28 cellular contexts compared by ENCODE assay signal in genomic region chr2:26778507-26778906, GRCh38. TPM values are rescaled to one million over a fixed set of nuclear protein-coding genes. Genes with fewer than 3 reads are reported as not detected.
DNase-seq lines count a peak whose midpoint lies in the region; ATAC-seq and TF ChIP-seq lines count a peak whose summit lies in the region.
"Had no signal": no experiment of that assay in that cellular context is flagged by ENCODE, and none has a peak within 500 bp of the region (broad histone marks: within the 10 kb centered on the region; RNA-seq: fewer than 3 reads in every experiment).

No MANE protein-coding gene starts in this region.

- POLR2A ChIA-PET in activated CD4-positive, alpha-beta memory T cell treated with anti-CD3 and anti-CD28 coated beads for 36 hours (lab: Charles Lee), result interaction anchor here (0.6 kb wide), 2 partner anchors 24 to 144 kb away, joined by 4 read pairs; no protein-coding TSS in a partner anchor
- POLR2A ChIA-PET in activated CD4-positive, alpha-beta memory T cell treated with anti-CD3 and anti-CD28 coated beads, Interleukin-2, amount 10 ng/mL, durations not matched to agents 7 days and 5 days (lab: Charles Lee), result no interaction called here

- no peak for DNase-seq in activated CD4-positive, alpha-beta memory T cell treated with anti-CD3 and anti-CD28 coated beads for 36 hours
- no peak for DNase-seq in activated CD4-positive, alpha-beta memory T cell treated with anti-CD3 and anti-CD28 coated beads, Interleukin-2, amount 10 ng/mL, durations not matched to agents 7 days and 5 days
- peak; percentile 41 for DNase-seq in A172 (ENCODE audit: low spot score)
- DNase-seq in omental fat pad (ENCODE audit: low spot score), result no peak
- no peak for DNase-seq in NCI-H82 treated with DMSO at 0.1 percent for 48 hours (lab: John Stamatoyannopoulos, UW; ENCODE audit: unreplicated experiment)
- DNase-seq: activated CD4-positive, alpha-beta T cell treated with anti-CD3 and anti-CD28 coated beads, Interleukin-2, amount 50 U/mL, for 1 hour; activated effector memory CD4-positive, alpha-beta T cell treated with Interleukin-2 at 50 U/mL for 16 hours; body of pancreas; foreskin fibroblast; head of caudate nucleus; islet precursor cell; Kasumi-1; left ventricle myocardium inferior; naive B cell; NCI-H1436; NCI-H2081; NCI-H226; NCI-H526 treated with DMSO at 0.1 percent for 48 hours; Right ventricle myocardium superior; sigmoid colon; stimulated activated CD4-positive, alpha-beta T cell treated with anti-CD3 and anti-CD28 coated beads, Interleukin-12 subunit alpha, Interleukin-12 subunit beta, amount 100 ng/mL, for 4 hours; stimulated activated CD4-positive, alpha-beta T cell treated with anti-CD3 and anti-CD28 coated beads, Interleukin-4, amount 100 ng/mL, for 24 hours had no signal

- no peaks in the 10 kb centered on the region for H3K9me3 Mint-ChIP-seq in activated CD4-positive, alpha-beta memory T cell treated with anti-CD3 and anti-CD28 coated beads for 36 hours
- no peaks in the 10 kb centered on the region for H3K9me3 Mint-ChIP-seq in activated CD4-positive, alpha-beta memory T cell treated with anti-CD3 and anti-CD28 coated beads, Interleukin-2, amount 10 ng/mL, durations not matched to agents 7 days and 5 days
- H3K9me3 Mint-ChIP-seq in activated T-helper 17 cell treated with anti-CD3 and anti-CD28 coated beads, Interleukin-2, amount 50 U/mL, for 72 hours, result no peaks in the 10 kb centered on the region
- H3K9me3 Mint-ChIP-seq: mesothelial cell of epicardium; naive B cell; T-helper 2 cell treated with Interferon-gamma antibody and Interleukin-4, amounts not matched to agents 5 μg/mL and 100 μg/mL, for 36 hours had no signal

- H3K27ac Mint-ChIP-seq in activated CD4-positive, alpha-beta memory T cell treated with anti-CD3 and anti-CD28 coated beads for 36 hours, result peak overlapping the region; percentile 82
- no peak overlapping the region for H3K27ac Mint-ChIP-seq in activated CD4-positive, alpha-beta memory T cell treated with anti-CD3 and anti-CD28 coated beads, Interleukin-2, amount 10 ng/mL, durations not matched to agents 7 days and 5 days
- peak overlapping the region; percentile 40 for H3K27ac Mint-ChIP-seq in activated T-helper 17 cell treated with anti-CD3 and anti-CD28 coated beads, Interleukin-2, amount 50 U/mL, for 72 hours
- H3K27ac Mint-ChIP-seq: mesothelial cell of epicardium; T-helper 2 cell treated with Interferon-gamma antibody and Interleukin-4, amounts not matched to agents 5 μg/mL and 100 μg/mL, for 36 hours had no signal

- no peak for TF ChIP-seq CTCF in omental fat pad (IDR thresholded peaks at IDR 0.05)

- ATAC-seq in activated T-helper 17 cell treated with anti-CD3 and anti-CD28 coated beads, Interleukin-2, amount 50 U/mL, for 72 hours (replicated peaks), result peak; percentile 61
- peak; percentile 61 for ATAC-seq in omental fat pad (ENCODE audit: low FRiP score)
- no peak for ATAC-seq in HG02870 (IDR thresholded peaks at IDR 0.05; ENCODE audit: unreplicated experiment)
- no peak for ATAC-seq in HG03159 (IDR thresholded peaks at IDR 0.05; ENCODE audit: unreplicated experiment)
- ATAC-seq: body of pancreas, HCT116 had no signal

- intact Hi-C loops in activated CD4-positive, alpha-beta memory T cell treated with anti-CD3 and anti-CD28 coated beads for 36 hours (cut with micrococcal nuclease), result no loop called here

- CTCF ChIA-PET in activated CD4-positive, alpha-beta memory T cell treated with anti-CD3 and anti-CD28 coated beads for 36 hours (lab: Charles Lee), result no interaction called here
- CTCF ChIA-PET in activated CD4-positive, alpha-beta memory T cell treated with anti-CD3 and anti-CD28 coated beads, Interleukin-2, amount 10 ng/mL, durations not matched to agents 7 days and 5 days (lab: Charles Lee), result no interaction called here

- H3K4me3 Mint-ChIP-seq in activated CD4-positive, alpha-beta memory T cell treated with anti-CD3 and anti-CD28 coated beads for 36 hours, result no peak overlapping the region
- no peak overlapping the region for H3K4me3 Mint-ChIP-seq in activated CD4-positive, alpha-beta memory T cell treated with anti-CD3 and anti-CD28 coated beads, Interleukin-2, amount 10 ng/mL, durations not matched to agents 7 days and 5 days
- H3K4me3 Mint-ChIP-seq in activated T-helper 17 cell treated with anti-CD3 and anti-CD28 coated beads, Interleukin-2, amount 50 U/mL, for 72 hours, result no peak overlapping the region
- H3K4me3 Mint-ChIP-seq: mesothelial cell of epicardium; naive B cell; T-helper 2 cell treated with Interferon-gamma antibody and Interleukin-4, amounts not matched to agents 5 μg/mL and 100 μg/mL, for 36 hours had no signal

- H3K27me3 Mint-ChIP-seq in activated CD4-positive, alpha-beta memory T cell treated with anti-CD3 and anti-CD28 coated beads for 36 hours, result no peaks in the 10 kb centered on the region
- no peaks in the 10 kb centered on the region for H3K27me3 Mint-ChIP-seq in activated CD4-positive, alpha-beta memory T cell treated with anti-CD3 and anti-CD28 coated beads, Interleukin-2, amount 10 ng/mL, durations not matched to agents 7 days and 5 days
- no peaks in the 10 kb centered on the region for H3K27me3 Mint-ChIP-seq in activated T-helper 17 cell treated with anti-CD3 and anti-CD28 coated beads, Interleukin-2, amount 50 U/mL, for 72 hours
- H3K27me3 Mint-ChIP-seq: naive B cell had no signal

- peaks cover 16% of the 10 kb centered on the region for H3K36me3 Mint-ChIP-seq in activated CD4-positive, alpha-beta memory T cell treated with anti-CD3 and anti-CD28 coated beads for 36 hours
- peaks cover 55% of the 10 kb centered on the region for H3K36me3 Mint-ChIP-seq in activated CD4-positive, alpha-beta memory T cell treated with anti-CD3 and anti-CD28 coated beads, Interleukin-2, amount 10 ng/mL, durations not matched to agents 7 days and 5 days (ENCODE audit: low read depth)
- peaks cover 63% of the 10 kb centered on the region for H3K36me3 Mint-ChIP-seq in activated T-helper 17 cell treated with anti-CD3 and anti-CD28 coated beads, Interleukin-2, amount 50 U/mL, for 72 hours (ENCODE audit: low read depth)

- H3K4me1 Mint-ChIP-seq in activated CD4-positive, alpha-beta memory T cell treated with anti-CD3 and anti-CD28 coated beads for 36 hours (ENCODE audit: low read depth), result peaks cover 4% of the 10 kb centered on the region
- H3K4me1 Mint-ChIP-seq in activated CD4-positive, alpha-beta memory T cell treated with anti-CD3 and anti-CD28 coated beads, Interleukin-2, amount 10 ng/mL, durations not matched to agents 7 days and 5 days, result peaks cover 10% of the 10 kb centered on the region
- H3K4me1 Mint-ChIP-seq in activated T-helper 17 cell treated with anti-CD3 and anti-CD28 coated beads, Interleukin-2, amount 50 U/mL, for 72 hours, result no peaks in the 10 kb centered on the region
- H3K4me1 Mint-ChIP-seq: mesothelial cell of epicardium had no signal

RNA-seq across cellular contexts. Expression of gene CENPA, which starts 7.3 kb away (rescaled TPM):
- 10 to 100 TPM; 36.7 to 37.8 TPM for total RNA-seq in activated CD4-positive, alpha-beta memory T cell treated with anti-CD3 and anti-CD28 coated beads for 36 hours
- 10 to 100 TPM; 39.5 to 43.1 TPM for total RNA-seq in activated CD4-positive, alpha-beta memory T cell treated with anti-CD3 and anti-CD28 coated beads, Interleukin-2, amount 10 ng/mL, durations not matched to agents 7 days and 5 days
- 35.8 and 44.3 TPM in 2 replicates for total RNA-seq in A172 (2014; rRNA removed; shearing (Covaris generic))
- 10 to 100 TPM; 24.3 to 36.1 TPM for total RNA-seq in activated T-helper 17 cell treated with anti-CD3 and anti-CD28 coated beads, Interleukin-2, amount 50 U/mL, for 72 hours
- total RNA-seq in omental fat pad, result 1 to 10 TPM in 1 of 4 donors, under 1 TPM in 1, not detected in 2; 0.46 to 1.1 TPM
- total RNA-seq: body of pancreas, sigmoid colon had no signal

RNA-seq across cellular contexts. Expression of gene SLC35F6, which starts 14.4 kb away (rescaled TPM):
- 1 to 10 TPM; 6.6 to 6.8 TPM for total RNA-seq in activated CD4-positive, alpha-beta memory T cell treated with anti-CD3 and anti-CD28 coated beads for 36 hours
- 10 to 100 TPM; 27.0 to 27.6 TPM for total RNA-seq in activated CD4-positive, alpha-beta memory T cell treated with anti-CD3 and anti-CD28 coated beads, Interleukin-2, amount 10 ng/mL, durations not matched to agents 7 days and 5 days
- 35.9 and 38.9 TPM in 2 replicates for total RNA-seq in A172 (2014; rRNA removed; shearing (Covaris generic))
- total RNA-seq in activated T-helper 17 cell treated with anti-CD3 and anti-CD28 coated beads, Interleukin-2, amount 50 U/mL, for 72 hours, result 10 to 100 TPM in 1 of 2 donors, 1 to 10 TPM in 1; 8.2 to 15.0 TPM
- total RNA-seq in omental fat pad, result 10 to 100 TPM; 43.0 to 84.9 (median 57.7) TPM

Comparison
In these comparisons a context has a peak if more than half of its experiments do, and no peak if none do; other contexts are left out.
1. ATAC-seq: peak in activated T-helper 17 cell treated with anti-CD3 and anti-CD28 coated beads, Interleukin-2, amount 50 U/mL, for 72 hours (single experiment) and omental fat pad (single experiment); none in HG02870 (single experiment) and HG03159 (single experiment).
2. RNA of gene CENPA, which starts 7.3 kb away (total RNA-seq): 39.5 to 43.1 TPM in activated CD4-positive, alpha-beta memory T cell treated with anti-CD3 and anti-CD28 coated beads, Interleukin-2, amount 10 ng/mL, durations not matched to agents 7 days and 5 days, 36.7 to 37.8 TPM in activated CD4-positive, alpha-beta memory T cell treated with anti-CD3 and anti-CD28 coated beads for 36 hours, 24.3 to 36.1 TPM in activated T-helper 17 cell treated with anti-CD3 and anti-CD28 coated beads, Interleukin-2, amount 50 U/mL, for 72 hours and 35.8 to 44.3 TPM in A172; 0.46 to 1.1 TPM in omental fat pad; every median in the first group is over 10 times any median in the second.